Comparison of ENCODE assay signal across 13 cellular contexts in genomic region chr15:94253742-94254141, GRCh38. TPM values are rescaled to one million over a fixed set of nuclear protein-coding genes. Genes with fewer than 3 reads are reported as not detected.
DNase-seq lines count a peak whose midpoint lies in the region; ATAC-seq and TF ChIP-seq lines count a peak whose summit lies in the region.
"Had no signal": no experiment of that assay in that cellular context is flagged by ENCODE, and none has a peak within 500 bp of the region (broad histone marks: within the 10 kb centered on the region; RNA-seq: fewer than 3 reads in every experiment).

No MANE protein-coding gene starts in this region.

- peak; percentile 43 to 58 for ATAC-seq in activated T-cell treated with anti-CD3 and anti-CD28 coated beads, Interleukin-2, amount 50 U/mL, for 4 hours
- ATAC-seq in HG02798 (IDR thresholded peaks at IDR 0.05; ENCODE audit: poor library complexity, unreplicated experiment): peak; percentile 34
- peak; percentile 68 to 71 for ATAC-seq in stimulated activated naive B cell treated with anti-CD40 and anti-IgM and Interleukin-4, amounts not matched to agents 10 μg/mL and 1 μg/mL and 100 μg/mL, for 72 hours (replicated peaks)
- no peak for ATAC-seq in GM21526 (IDR thresholded peaks at IDR 0.05; ENCODE audit: low FRiP score, unreplicated experiment)
- ATAC-seq: heart left ventricle had no signal

- H3K9me3 ChIP-seq in OCI-LY1 (ENCODE audit: low read length): peaks cover 10% of the 10 kb centered on the region

- H3K9me3 Mint-ChIP-seq in activated T-cell treated with anti-CD3 and anti-CD28 coated beads, Interleukin-2, amount 50 U/mL, for 4 hours: peaks cover 12% of the 10 kb centered on the region
- no peaks in the 10 kb centered on the region for H3K9me3 Mint-ChIP-seq in stimulated activated naive B cell treated with anti-CD40 and anti-IgM and Interleukin-4, amounts not matched to agents 10 μg/mL and 1 μg/mL and 100 μg/mL, for 72 hours
- H3K9me3 Mint-ChIP-seq in endothelial cell (ENCODE audit: unreplicated experiment): no peaks in the 10 kb centered on the region

- H3K4me3 Mint-ChIP-seq in activated T-cell treated with anti-CD3 and anti-CD28 coated beads, Interleukin-2, amount 50 U/mL, for 4 hours: no peak overlapping the region
- H3K4me3 Mint-ChIP-seq in stimulated activated naive B cell treated with anti-CD40 and anti-IgM and Interleukin-4, amounts not matched to agents 10 μg/mL and 1 μg/mL and 100 μg/mL, for 72 hours: peak overlapping the region; percentile 21 to 37
- H3K4me3 Mint-ChIP-seq in endothelial cell (ENCODE audit: unreplicated experiment): no peak overlapping the region

- no peaks in the 10 kb centered on the region for H3K27me3 Mint-ChIP-seq in activated T-cell treated with anti-CD3 and anti-CD28 coated beads, Interleukin-2, amount 50 U/mL, for 4 hours (ENCODE audit: low read depth)
- no peaks in the 10 kb centered on the region for H3K27me3 Mint-ChIP-seq in stimulated activated naive B cell treated with anti-CD40 and anti-IgM and Interleukin-4, amounts not matched to agents 10 μg/mL and 1 μg/mL and 100 μg/mL, for 72 hours
- no peaks in the 10 kb centered on the region for H3K27me3 Mint-ChIP-seq in endothelial cell (ENCODE audit: unreplicated experiment)

- no peak overlapping the region for H2AFZ ChIP-seq in OCI-LY1 (ENCODE audit: low read length)

- peak overlapping the region; percentile 15 for H3K27ac Mint-ChIP-seq in stimulated activated naive B cell treated with anti-CD40 and anti-IgM and Interleukin-4, amounts not matched to agents 10 μg/mL and 1 μg/mL and 100 μg/mL, for 72 hours
- H3K27ac Mint-ChIP-seq in endothelial cell (ENCODE audit: unreplicated experiment): no peak overlapping the region

- H3F3A ChIP-seq in OCI-LY1 (ENCODE audit: insufficient read depth, low read length): peaks cover 3% of the 10 kb centered on the region; the same call in 1 of the 2 replicates

- H3K27ac ChIP-seq in OCI-LY1 (ENCODE audit: low read depth, low read length, poor library complexity, severe bottlenecking): peak overlapping the region; percentile 95
- H3K27ac ChIP-seq: heart left ventricle, KMS-11 had no signal

- no peaks in the 10 kb centered on the region for H4K20me1 ChIP-seq in OCI-LY1 (ENCODE audit: insufficient read depth, low read length)

- peaks cover 12% of the 10 kb centered on the region for H3K36me3 ChIP-seq in OCI-LY1 (ENCODE audit: insufficient read depth, low read length)
- H3K36me3 ChIP-seq: heart left ventricle had no signal

- H3K4me3 ChIP-seq in OCI-LY1 (ENCODE audit: low read depth, low read length, poor library complexity, severe bottlenecking): peak overlapping the region; percentile 35
- H3K4me3 ChIP-seq: heart left ventricle had no signal

- peaks cover 80% of the 10 kb centered on the region for H3K4me1 ChIP-seq in OCI-LY1 (ENCODE audit: insufficient read depth, low read length, severe bottlenecking)

- peaks cover 6% of the 10 kb centered on the region for H3K36me3 Mint-ChIP-seq in activated T-cell treated with anti-CD3 and anti-CD28 coated beads, Interleukin-2, amount 50 U/mL, for 4 hours (ENCODE audit: insufficient read depth)
- H3K36me3 Mint-ChIP-seq in stimulated activated naive B cell treated with anti-CD40 and anti-IgM and Interleukin-4, amounts not matched to agents 10 μg/mL and 1 μg/mL and 100 μg/mL, for 72 hours: peaks cover 0 to 13% of the 10 kb centered on the region in 2 donors
- H3K36me3 Mint-ChIP-seq in endothelial cell (ENCODE audit: low read depth, unreplicated experiment): no peaks in the 10 kb centered on the region

- H3K27me3 ChIP-seq in OCI-LY1 (ENCODE audit: insufficient read depth, low read length): no peaks in the 10 kb centered on the region

- H3K79me2 ChIP-seq in OCI-LY1 (ENCODE audit: insufficient read depth, low read length): peaks cover 58% of the 10 kb centered on the region

- H3K4me2 ChIP-seq in OCI-LY1 (ENCODE audit: low read length): peak overlapping the region; percentile 60
- H3K4me2 ChIP-seq: KMS-11 had no signal

- H3K9ac ChIP-seq in OCI-LY1 (ENCODE audit: low read length): peak overlapping the region; percentile 40
- H3K9ac ChIP-seq: KMS-11 had no signal

- TF ChIP-seq CTCF in OCI-LY1 (IDR thresholded peaks at IDR 0.05; ENCODE audit: low read length): no peak
- no peak for TF ChIP-seq CTCF in endothelial cell (IDR thresholded peaks at IDR 0.05; ENCODE audit: unreplicated experiment)

- H3K9me2 ChIP-seq in OCI-LY1 (ENCODE audit: low read depth, low read length): no peaks in the 10 kb centered on the region

- DNase-seq in activated T-cell treated with anti-CD3 and anti-CD28 coated beads, Interleukin-2, amount 50 U/mL, for 4 hours: no peak
- no peak for DNase-seq in activated T-cell treated with anti-CD3 and anti-CD28 coated beads for 4 hours
- DNase-seq in stimulated activated naive B cell treated with anti-CD40 and anti-IgM and Interleukin-4, amounts not matched to agents 10 μg/mL and 1 μg/mL and 100 μg/mL, for 72 hours: no peak
- no peak for DNase-seq in AG08395 (ENCODE audit: low spot score)
- no peak for DNase-seq in endothelial cell (ENCODE audit: low spot score)
- DNase-seq: cortex of kidney; heart left ventricle; stimulated activated naive CD4-positive, alpha-beta T cell had no signal

- peaks cover 47% of the 10 kb centered on the region for H3K4me1 Mint-ChIP-seq in activated T-cell treated with anti-CD3 and anti-CD28 coated beads, Interleukin-2, amount 50 U/mL, for 4 hours (ENCODE audit: low read depth)
- peaks cover 40 to 89% of the 10 kb centered on the region in 2 donors for H3K4me1 Mint-ChIP-seq in stimulated activated naive B cell treated with anti-CD40 and anti-IgM and Interleukin-4, amounts not matched to agents 10 μg/mL and 1 μg/mL and 100 μg/mL, for 72 hours
- H3K4me1 Mint-ChIP-seq in endothelial cell (ENCODE audit: unreplicated experiment): no peaks in the 10 kb centered on the region

RNA-seq across cellular contexts. Expression of gene MCTP2, which starts 22.4 kb away (rescaled TPM):
- total RNA-seq in activated T-cell treated with anti-CD3 and anti-CD28 coated beads, Interleukin-2, amount 50 U/mL, for 4 hours: 10 to 100 TPM in 2 of 3 donors, 1 to 10 TPM in 1; 9.5 to 18.1 (median 14.2) TPM
- total RNA-seq in endothelial cell (ENCODE audit: unreplicated experiment): 1.5 TPM
- total RNA-seq: myocyte had no signal

Comparison
In these comparisons a context has a peak if more than half of its experiments do, and no peak if none do; other contexts are left out.
1. H3K4me3 Mint-ChIP-seq: peak in stimulated activated naive B cell treated with anti-CD40 and anti-IgM and Interleukin-4, amounts not matched to agents 10 μg/mL and 1 μg/mL and 100 μg/mL, for 72 hours (2 of 2); none in activated T-cell treated with anti-CD3 and anti-CD28 coated beads, Interleukin-2, amount 50 U/mL, for 4 hours (single experiment) and endothelial cell (single experiment).